ENCODE assay signal across 15 cellular contexts in genomic region chr15:68097029-68097428, GRCh38.
"Had no signal": no experiment of that assay in that cellular context is flagged by ENCODE, and none has a peak within 500 bp of the region (broad histone marks: within the 10 kb centered on the region; RNA-seq: fewer than 3 reads in every experiment).

No MANE protein-coding gene starts in this region.

- DNase-seq: activated CD4-positive, alpha-beta T cell treated with anti-CD3 and anti-CD28 coated beads, Interleukin-2, amount 10 ng/mL, durations not matched to agents 7 days and 5 days; activated CD8-positive, alpha-beta memory T cell treated with anti-CD3 and anti-CD28 coated beads, Interleukin-2, amount 50 U/mL, for 48 hours; activated gamma-delta T cell treated with Interleukin-2 at 50 U/mL for 16 hours; activated naive CD8-positive, alpha-beta T cell treated with anti-CD3 and anti-CD28 coated beads, Interleukin-2, amount 10 ng/mL, durations not matched to agents 7 days and 5 days; aorta; dermis blood vessel endothelial cell; effector memory CD8-positive, alpha-beta T cell; mammary epithelial cell; naive B cell; right lobe of liver had no signal

- H3K9me3 ChIP-seq: right lobe of liver had no signal

- H3K4me3 ChIP-seq: gastroesophageal sphincter, neural progenitor cell, right lobe of liver, thoracic aorta had no signal

- H3K36me3 ChIP-seq: right lobe of liver, thoracic aorta had no signal

- H3K27ac ChIP-seq: epithelial cell of prostate, gastroesophageal sphincter, neural progenitor cell, right lobe of liver, thoracic aorta had no signal

- ATAC-seq: effector memory CD8-positive, alpha-beta T cell; gastroesophageal sphincter; left lobe of liver; right lobe of liver had no signal

- H3K4me1 ChIP-seq: neural progenitor cell, right lobe of liver had no signal
